Comparison of ENCODE assay signal across 8 cellular contexts in the genomic region with DNA sequence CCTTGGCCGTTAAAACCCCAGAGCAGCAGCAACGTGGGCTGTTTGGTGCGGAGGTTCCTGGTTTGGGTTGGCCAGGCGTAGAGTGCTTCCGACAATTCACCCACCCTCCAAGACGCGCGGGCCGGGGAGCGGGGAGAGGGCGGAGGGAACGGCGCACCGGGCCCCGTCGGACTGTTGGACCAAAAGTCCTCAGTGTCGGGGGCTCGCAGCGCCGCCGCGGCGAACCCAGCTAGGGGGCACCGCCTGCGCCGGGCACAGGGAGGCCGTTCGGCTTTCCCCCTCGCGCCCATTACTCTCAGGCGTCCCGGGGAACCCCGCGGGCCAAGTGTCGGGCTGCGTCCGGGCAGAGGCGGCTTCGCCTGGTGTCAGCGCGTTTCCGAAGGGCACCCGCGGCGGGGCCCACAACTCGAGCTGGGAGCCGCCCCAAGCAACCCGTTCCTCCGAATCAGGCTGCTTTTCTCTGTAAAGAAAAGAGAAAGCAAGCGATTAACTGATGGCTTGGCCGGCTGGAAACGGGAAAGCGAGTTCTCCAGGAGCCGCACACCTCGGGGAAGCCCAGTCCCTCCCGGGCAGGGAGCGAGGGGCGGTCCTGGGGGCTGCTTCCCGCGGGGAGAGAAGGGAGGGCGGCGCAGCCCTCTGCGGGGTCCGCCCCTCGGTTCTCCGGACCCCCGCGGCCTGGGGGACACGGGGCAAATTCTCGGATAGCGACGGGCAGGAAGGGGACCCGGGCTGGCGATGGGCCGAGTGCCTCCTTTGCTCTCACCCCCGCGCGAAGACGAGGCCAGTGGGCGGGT.
A peak's percentile ranks its signal among the peaks of the same experiment; 100 is the strongest.
DNase-seq lines count a peak whose midpoint lies in the region; ATAC-seq and TF ChIP-seq lines count a peak whose summit lies in the region.

No MANE protein-coding gene starts in this region.

- DNase-seq in AG09309 (ENCODE audit: low read depth) (no peak), HuH-7 (ENCODE audit: low spot score) (peak; percentile 59), activated T-cell treated with anti-CD3 and anti-CD28 coated beads for 24 hours (ENCODE audit: low read depth) (peak; percentile 43), fibroblast of mammary gland (ENCODE audit: low read depth) (no peak), upper lobe of right lung (peak; percentile 76), mucosa of gallbladder (ENCODE audit: low spot score) (no peak), NCI-H1694 (lab: John Stamatoyannopoulos, UW) (no peak)

- peaks cover 14% of the 10 kb centered on the region for H3K36me3 Mint-ChIP-seq in nephron (ENCODE audit: low read depth)

- peak overlapping the region; percentile 40 for H3K4me3 ChIP-seq in AG09309 (ENCODE audit: control insufficient read depth, low read depth, low read length)
- peak overlapping the region; percentile 35 for H3K4me3 ChIP-seq in fibroblast of mammary gland (ENCODE audit: control insufficient read depth, low read depth, low read length)
- H3K4me3 ChIP-seq in upper lobe of right lung: peak overlapping the region; percentile 67

- no peaks in the 10 kb centered on the region for H3K36me3 ChIP-seq in upper lobe of right lung

- H3K27ac ChIP-seq in upper lobe of right lung: peak overlapping the region; percentile 76

- intact Hi-C loops in upper lobe of right lung (cut with DNase I): no loop called here

- no peaks in the 10 kb centered on the region for H3K9me3 ChIP-seq in upper lobe of right lung

- H3K4me1 ChIP-seq in upper lobe of right lung: peaks cover 23% of the 10 kb centered on the region

- ATAC-seq in upper lobe of right lung: peak; percentile 56

- H3K27me3 Mint-ChIP-seq in nephron (ENCODE audit: low read depth): peaks cover 72% of the 10 kb centered on the region

- H3K27ac Mint-ChIP-seq in nephron: peak overlapping the region in 1 of 3 experiments; percentile 41

- peaks cover 21% of the 10 kb centered on the region for H3K4me1 Mint-ChIP-seq in nephron

- peak overlapping the region; percentile 80 to 85 (median 84) for H3K4me3 Mint-ChIP-seq in nephron

- H3K9me3 Mint-ChIP-seq in nephron: no peaks in the 10 kb centered on the region

- no peak for TF ChIP-seq CTCF in AG09309 (IDR thresholded peaks at IDR 0.05; ENCODE audit: control insufficient read depth, insufficient read depth, low read depth, low read length, missing control alignments)
- no peak for TF ChIP-seq CTCF in fibroblast of mammary gland (conservative IDR thresholded peaks at IDR 0.05; ENCODE audit: control insufficient read depth, insufficient read depth, low read depth, low read length)
- TF ChIP-seq CTCF in nephron (IDR thresholded peaks at IDR 0.05; ENCODE audit: unreplicated experiment in 3 of 3): no peak
- no peak for TF ChIP-seq CTCF in upper lobe of right lung (IDR thresholded peaks at IDR 0.05)

- H3K27me3 ChIP-seq in upper lobe of right lung: no peaks in the 10 kb centered on the region

Comparison
In these comparisons a context has a peak if more than half of its experiments do, and no peak if none do; other contexts are left out.
1. DNase-seq: peak in HuH-7 (single experiment), activated T-cell treated with anti-CD3 and anti-CD28 coated beads for 24 hours (single experiment) and upper lobe of right lung (single experiment); none in AG09309 (single experiment), fibroblast of mammary gland (single experiment), mucosa of gallbladder (single experiment) and NCI-H1694 (single experiment).
2. Peak in every context shown above with its lines, with median percentiles within 50 percentile points of each other: H3K4me3 ChIP-seq.